Comparison of ENCODE assay signal across 15 cellular contexts in genomic region chr18:45104071-45104440, GRCh38.
DNase-seq lines count a peak whose midpoint lies in the region; ATAC-seq and TF ChIP-seq lines count a peak whose summit lies in the region.
"Had no signal": no experiment of that assay in that cellular context is flagged by ENCODE, and none has a peak within 500 bp of the region (broad histone marks: within the 10 kb centered on the region; RNA-seq: fewer than 3 reads in every experiment).

No MANE protein-coding gene starts in this region.

- H3K4me1 Mint-ChIP-seq in CD8-positive, alpha-beta T cell (ENCODE audit: low read depth), result peaks cover 7% of the 10 kb centered on the region
- H3K4me1 Mint-ChIP-seq: activated naive CD8-positive, alpha-beta T cell treated with anti-CD3 and anti-CD28 coated beads for 36 hours had no signal

- peaks cover 55 to 73% (median 62%) of the 10 kb centered on the region in 10 experiments for H3K4me1 ChIP-seq in BLaER1 treated with 17β-estradiol and CSF1 and Interleukin-3, amounts not matched to agents 10 nM and 100 nM
- no peaks in the 10 kb centered on the region for H3K4me1 ChIP-seq in CD8-positive, alpha-beta T cell (ENCODE audit: insufficient read depth, low read length)
- H3K4me1 ChIP-seq: foreskin keratinocyte, left ventricle myocardium inferior, testis had no signal

- no peaks in the 10 kb centered on the region for H3K36me3 ChIP-seq in BLaER1 treated with 17β-estradiol and CSF1 and Interleukin-3, amounts not matched to agents 10 nM and 100 nM
- H3K36me3 ChIP-seq in CD8-positive, alpha-beta T cell (ENCODE audit: insufficient read depth, low read length), result no peaks in the 10 kb centered on the region
- H3K36me3 ChIP-seq: left ventricle myocardium inferior had no signal

- ATAC-seq in GM19438 (IDR thresholded peaks at IDR 0.05; ENCODE audit: low read depth, unreplicated experiment), result peak; percentile 31
- peak; percentile 24 for ATAC-seq in HG02852 (IDR thresholded peaks at IDR 0.05; ENCODE audit: unreplicated experiment)
- peak; percentile 22 for ATAC-seq in HG03571 (IDR thresholded peaks at IDR 0.05; ENCODE audit: unreplicated experiment)
- no peak for ATAC-seq in CD8-positive, alpha-beta T cell
- ATAC-seq: foreskin keratinocyte had no signal

- peaks cover 0 to 22% (median 15%) of the 10 kb centered on the region in 11 experiments; a peak in 16 of 22 replicates for H3K9me3 ChIP-seq in BLaER1 treated with 17β-estradiol and CSF1 and Interleukin-3, amounts not matched to agents 10 nM and 100 nM (replicated peaks in 1 of 11)
- no peaks in the 10 kb centered on the region for H3K9me3 ChIP-seq in CD8-positive, alpha-beta T cell (ENCODE audit: low read length)
- H3K9me3 ChIP-seq: left ventricle myocardium inferior, testis had no signal

- H3K27ac Mint-ChIP-seq in CD8-positive, alpha-beta T cell, result no peak overlapping the region
- H3K27ac Mint-ChIP-seq: activated naive CD8-positive, alpha-beta T cell treated with anti-CD3 and anti-CD28 coated beads for 36 hours had no signal

- H3K36me3 Mint-ChIP-seq in CD8-positive, alpha-beta T cell, result no peaks in the 10 kb centered on the region
- H3K36me3 Mint-ChIP-seq: activated naive CD8-positive, alpha-beta T cell treated with anti-CD3 and anti-CD28 coated beads for 36 hours had no signal

- no peaks in the 10 kb centered on the region for H3K27me3 Mint-ChIP-seq in CD8-positive, alpha-beta T cell (ENCODE audit: low read depth)
- H3K27me3 Mint-ChIP-seq: activated naive CD8-positive, alpha-beta T cell treated with anti-CD3 and anti-CD28 coated beads for 36 hours had no signal

- H3K27me3 ChIP-seq in BLaER1 treated with 17β-estradiol and CSF1 and Interleukin-3, amounts not matched to agents 10 nM and 100 nM, result no peaks in the 10 kb centered on the region
- no peaks in the 10 kb centered on the region for H3K27me3 ChIP-seq in CD8-positive, alpha-beta T cell (ENCODE audit: insufficient read depth, low read length)
- H3K27me3 ChIP-seq: testis had no signal

- no peak overlapping the region for H3K4me3 Mint-ChIP-seq in CD8-positive, alpha-beta T cell
- H3K4me3 Mint-ChIP-seq: activated naive CD8-positive, alpha-beta T cell treated with anti-CD3 and anti-CD28 coated beads for 36 hours had no signal

- H3K4me3 ChIP-seq in BLaER1 treated with 17β-estradiol and CSF1 and Interleukin-3, amounts not matched to agents 10 nM and 100 nM, result no peak overlapping the region
- H3K4me3 ChIP-seq in CD8-positive, alpha-beta T cell (ENCODE audit: low read depth, low read length), result no peak overlapping the region
- H3K4me3 ChIP-seq: left ventricle myocardium inferior, testis had no signal

- CTCF ChIA-PET in CD8-positive, alpha-beta T cell (lab: Charles Lee), result no interaction called here

- DNase-seq in NCI-H2227 (lab: John Stamatoyannopoulos, UW; ENCODE audit: unreplicated experiment) (no peak), mucosa of gallbladder (ENCODE audit: low spot score) (no peak)
- DNase-seq in CD8-positive, alpha-beta T cell, result no peak
- DNase-seq in stimulated activated naive CD4-positive, alpha-beta T cell (lab: John Stamatoyannopoulos, UW), result no peak
- DNase-seq: activated naive CD8-positive, alpha-beta T cell treated with anti-CD3 and anti-CD28 coated beads for 36 hours; dermis blood vessel endothelial cell; foreskin keratinocyte; GOT3; left ventricle myocardium inferior; stimulated activated CD4-positive, alpha-beta T cell treated with anti-CD3 and anti-CD28 coated beads, Interleukin-4, amount 100 ng/mL, for 1 hour; testis had no signal

- peak overlapping the region in 8 of 11 experiments; percentile 15 to 64 (median 46); a peak in 12 of 22 replicates for H3K9ac ChIP-seq in BLaER1 treated with 17β-estradiol and CSF1 and Interleukin-3, amounts not matched to agents 10 nM and 100 nM

- no peaks in the 10 kb centered on the region for H3K9me3 Mint-ChIP-seq in CD8-positive, alpha-beta T cell
- H3K9me3 Mint-ChIP-seq: activated naive CD8-positive, alpha-beta T cell treated with anti-CD3 and anti-CD28 coated beads for 36 hours had no signal

- peak overlapping the region; percentile 15 to 94 (median 91); a peak in 21 of 22 replicates for H3K27ac ChIP-seq in BLaER1 treated with 17β-estradiol and CSF1 and Interleukin-3, amounts not matched to agents 10 nM and 100 nM
- no peak overlapping the region for H3K27ac ChIP-seq in CD8-positive, alpha-beta T cell (ENCODE audit: low read depth, low read length)
- H3K27ac ChIP-seq: foreskin keratinocyte, left ventricle myocardium inferior, testis had no signal

- no peak for TF ChIP-seq CTCF in CD8-positive, alpha-beta T cell (IDR thresholded peaks at IDR 0.05)

- POLR2A ChIA-PET in CD8-positive, alpha-beta T cell (lab: Charles Lee), result no interaction called here

- intact Hi-C loops in CD8-positive, alpha-beta T cell (cut with DNase I, micrococcal nuclease), result no loop called here

- peak overlapping the region; percentile 53 to 89 (median 82) for H3K4me2 ChIP-seq in BLaER1 treated with 17β-estradiol and CSF1 and Interleukin-3, amounts not matched to agents 10 nM and 100 nM

- H4K20me1 ChIP-seq in BLaER1 treated with 17β-estradiol and CSF1 and Interleukin-3, amounts not matched to agents 10 nM and 100 nM, result no peaks in the 10 kb centered on the region
